ENCODE assay signal across 19 cellular contexts in genomic region chr2:135791418-135792190, GRCh38. TPM values are rescaled to one million over a fixed set of nuclear protein-coding genes. Genes with fewer than 3 reads are reported as not detected.
A peak's percentile ranks its signal among the peaks of the same experiment; 100 is the strongest.
DNase-seq lines count a peak whose midpoint lies in the region; ATAC-seq, FAIRE-seq and TF ChIP-seq lines count a peak whose summit lies in the region.
"Had no signal": no experiment of that assay in that cellular context is flagged by ENCODE, and none has a peak within 500 bp of the region (broad histone marks: within the 10 kb centered on the region; RNA-seq: fewer than 3 reads in every experiment).

No MANE protein-coding gene starts in this region.

- POLR2A ChIA-PET in AG04450 (lab: Yijun Ruan, JAX) (no interaction called here), IMR-90 (lab: Charles Lee; ENCODE audit: unreplicated experiment) (no interaction called here)

- H4K20me1 ChIP-seq in IMR-90 (ENCODE audit: insufficient read depth, low read length), result peaks cover 3% of the 10 kb centered on the region; the same call in 1 of the 2 replicates

- TF ChIP-seq CTCF in AG04450 (IDR thresholded peaks at IDR 0.05; ENCODE audit: low read depth, low read length) (no peak), IMR-90 (conservative IDR thresholded peaks at IDR 0.05; ENCODE audit: low read depth, low read length) (no peak), bronchial epithelial cell (IDR thresholded peaks at IDR 0.05; ENCODE audit: insufficient read depth, low read length, severe bottlenecking) (no peak)

- no peak overlapping the region for H4K5ac ChIP-seq in IMR-90 (ENCODE audit: low read depth, low read length)

- FAIRE-seq in bronchial epithelial cell (lab: Jason Lieb, UNC), result no peak

- no peak overlapping the region for H2BK12ac ChIP-seq in mesenchymal stem cell (ENCODE audit: low read length in 2 of 2)

- 0 out of 2 replicates have a peak overlapping the region, but pooled peaks have one; percentile 24 for H3K4ac ChIP-seq in IMR-90 (ENCODE audit: low read depth, low read length)
- no peak overlapping the region for H3K4ac ChIP-seq in mesenchymal stem cell (ENCODE audit: low read depth in 1 of 2, low read length in 2 of 2)

- H2BK20ac ChIP-seq in IMR-90 (ENCODE audit: low read depth, low read length), result 0 out of 2 replicates have a peak overlapping the region, but pooled peaks have one; percentile 16

- H3K14ac ChIP-seq in IMR-90 (replicated peaks; ENCODE audit: low read depth, low read length) (peak overlapping the region; percentile 54; the same call in 1 of the 2 replicates), mesenchymal stem cell (ENCODE audit: low read length in 2 of 2) (no peak overlapping the region)

- no peak overlapping the region for H2BK15ac ChIP-seq in IMR-90 (ENCODE audit: low read depth, low read length)
- no peak overlapping the region for H2BK15ac ChIP-seq in mesenchymal stem cell (ENCODE audit: low read depth, poor library complexity, severe bottlenecking)

- no peak overlapping the region for H3K4me2 ChIP-seq in IMR-90 (ENCODE audit: low read depth, low read length)
- H3K4me2 ChIP-seq in mesenchymal stem cell (ENCODE audit: low read length, poor library complexity, severe bottlenecking), result no peak overlapping the region
- H3K4me2 ChIP-seq: smooth muscle cell had no signal

- CTCF ChIA-PET in AG04450 (lab: Charles Lee) (no interaction called here), IMR-90 (lab: Yijun Ruan, JAX) (interaction anchor here (1.3 kb wide), 1 partner anchor 16 kb away, joined by 4 read pairs; no protein-coding TSS in a partner anchor)

- no peak for TF ChIP-seq RAD21 in IMR-90 (IDR thresholded peaks at IDR 0.05; ENCODE audit: low read length)

- H3K27ac ChIP-seq in AG04450 (ENCODE audit: low read depth, low read length), result peak overlapping the region; percentile 39
- H3K27ac ChIP-seq in IMR-90 (ENCODE audit: insufficient read depth, low read length), result no peak overlapping the region
- H3K27ac ChIP-seq in mesenchymal stem cell (ENCODE audit: low read length, poor library complexity, severe bottlenecking), result peak overlapping the region; percentile 5
- H3K27ac ChIP-seq: RWPE1 had no signal

- WGBS in IMR-90 (ENCODE audit: extremely low coverage in 2 of 2, insufficient read length in 1 of 2), 2 experiments, result no CpG with 5 or more reads among the region's 2 CpGs
- WGBS in mesenchymal stem cell, result 100% methylated on average over 2 of the region's 2 CpGs

- in situ Hi-C loops in IMR-90 (cut with MboI; ENCODE audit: low sequenced_read_pairs), result no loop called here

- intact Hi-C loops in IMR-90 (cut with micrococcal nuclease), result no loop called here

- no peak overlapping the region for H3K56ac ChIP-seq in IMR-90 (ENCODE audit: extremely low read depth, insufficient read depth, low read length)

- H3K9ac ChIP-seq in IMR-90 (ENCODE audit: low read depth, low read length), result no peak overlapping the region
- no peak overlapping the region for H3K9ac ChIP-seq in mesenchymal stem cell (ENCODE audit: low read length)

- H3K79me1 ChIP-seq in IMR-90 (ENCODE audit: low read depth in 1 of 2, low read length in 2 of 2), result peaks cover 0 to 12% of the 10 kb centered on the region in 2 experiments; a peak in 1 of 4 replicates
- peaks cover 4% of the 10 kb centered on the region for H3K79me1 ChIP-seq in mesenchymal stem cell (replicated peaks; ENCODE audit: low read length, poor library complexity, severe bottlenecking)

- H3K27me3 ChIP-seq in AG04450 (ENCODE audit: control insufficient read depth, insufficient read depth, low read length) (no peaks in the 10 kb centered on the region), IMR-90 (ENCODE audit: control insufficient read depth, insufficient read depth, low read length) (no peaks in the 10 kb centered on the region), bronchial epithelial cell (ENCODE audit: control insufficient read depth, insufficient read depth, low read length) (no peaks in the 10 kb centered on the region), mesenchymal stem cell (ENCODE audit: control insufficient read depth in 1 of 2, insufficient read depth in 1 of 2, low read length in 2 of 2) (no peaks in the 10 kb centered on the region)

- H2BK120ac ChIP-seq in IMR-90 (ENCODE audit: low read depth, low read length) (no peak overlapping the region), mesenchymal stem cell (ENCODE audit: low read depth, low read length) (no peak overlapping the region)

- H2AK5ac ChIP-seq in IMR-90 (ENCODE audit: low read depth, low read length), result no peak overlapping the region
- peak overlapping the region; percentile 34 for H2AK5ac ChIP-seq in mesenchymal stem cell (ENCODE audit: low read length, severe bottlenecking)

- H3K9me3 ChIP-seq in AG04450 (ENCODE audit: control insufficient read depth, insufficient read depth, low read length), result peaks cover 9% of the 10 kb centered on the region
- H3K9me3 ChIP-seq in IMR-90 (ENCODE audit: control insufficient read depth, insufficient read depth, low read length), result peaks cover 5% of the 10 kb centered on the region; the same call in 1 of the 2 replicates
- peaks cover 4% of the 10 kb centered on the region for H3K9me3 ChIP-seq in mesenchymal stem cell (ENCODE audit: control insufficient read depth, low read length)

- H3K4me1 ChIP-seq in IMR-90 (ENCODE audit: control insufficient read depth, insufficient read depth, low read length) (peaks cover 13% of the 10 kb centered on the region), mesenchymal stem cell (ENCODE audit: control insufficient read depth, insufficient read depth, low read depth, low read length) (peaks cover 14% of the 10 kb centered on the region)

- H2AK9ac ChIP-seq in IMR-90 (replicated peaks; ENCODE audit: low read depth, low read length, poor library complexity), result no peak overlapping the region

- H4K8ac ChIP-seq in IMR-90 (ENCODE audit: low read depth in 2 of 2, low read length in 2 of 2), result no peak overlapping the region
- no peak overlapping the region for H4K8ac ChIP-seq in mesenchymal stem cell (ENCODE audit: low read length)

- H3K9me1 ChIP-seq in IMR-90 (ENCODE audit: insufficient read depth, low read length), result peaks cover 8% of the 10 kb centered on the region; the same call in 1 of the 2 replicates

- no peak for TF ChIP-seq POLR2A in IMR-90 (IDR thresholded peaks at IDR 0.05; ENCODE audit: low read depth, low read length)

- BruUV-seq in IMR-90 (replicated peaks; lab: Mats Ljungman, UMichigan), result no TSS peak

- H3K4me3 ChIP-seq in AG04450 (ENCODE audit: low read depth, low read length) (no peak overlapping the region), IMR-90 (ENCODE audit: insufficient read depth, low read depth, low read length) (no peak overlapping the region), bronchial epithelial cell (ENCODE audit: low read depth, low read length) (no peak overlapping the region), mesenchymal stem cell (ENCODE audit: insufficient read depth in 1 of 2, low read depth in 1 of 2, low read length in 2 of 2) (no peak overlapping the region)
- H3K4me3 ChIP-seq: lung, smooth muscle cell had no signal

- ATAC-seq in IMR-90 (ENCODE audit: low read depth) (peak; percentile 28), HG03460 (IDR thresholded peaks at IDR 0.05; ENCODE audit: unreplicated experiment) (no peak), HG03571 (IDR thresholded peaks at IDR 0.05; ENCODE audit: unreplicated experiment) (no peak)

- H2AFZ ChIP-seq in IMR-90 (replicated peaks; ENCODE audit: low read length, poor library complexity), result no peak overlapping the region
- H2AFZ ChIP-seq in mesenchymal stem cell (ENCODE audit: low read depth, low read length), result no peak overlapping the region

- dilution Hi-C loops in IMR-90 (cut with HindIII; ENCODE audit: low sequenced_read_pairs, unreplicated experiment), result no loop called here

- H4K91ac ChIP-seq in IMR-90 (ENCODE audit: insufficient read depth, low read depth, low read length), result no peak overlapping the region
- no peak overlapping the region for H4K91ac ChIP-seq in mesenchymal stem cell (ENCODE audit: low read length)

- H3K23ac ChIP-seq in IMR-90 (ENCODE audit: low read depth, low read length), result no peak overlapping the region; the same call in 1 of the 2 replicates
- no peak overlapping the region for H3K23ac ChIP-seq in mesenchymal stem cell (ENCODE audit: low read length in 2 of 2)

- DNase-seq in AG04450 (ENCODE audit: low read depth, low spot score) (no peak), IMR-90 (peak; percentile 50), bronchial epithelial cell (ENCODE audit: low read depth) (peak; percentile 24), mesenchymal stem cell (peak; percentile 22), NCI-H2227 (lab: John Stamatoyannopoulos, UW; ENCODE audit: unreplicated experiment) (no peak), OCI-M2 (lab: John Stamatoyannopoulos, UW; ENCODE audit: unreplicated experiment) (no peak)
- DNase-seq: activated CD4-positive, alpha-beta T cell treated with anti-CD3 and anti-CD28 coated beads for 36 hours; activated T-cell treated with anti-CD3 and anti-CD28 coated beads, Interleukin-2, amount 50 U/mL, for 4 hours; amygdala; cortex of kidney; NCI-H1930; NCI-H748 treated with DMSO at 0.1 percent for 48 hours; nucleus accumbens; T-helper 9 cell had no signal

- H2BK5ac ChIP-seq in IMR-90 (ENCODE audit: low read depth, low read length, poor library complexity, severe bottlenecking), result no peak overlapping the region
- no peak overlapping the region for H2BK5ac ChIP-seq in mesenchymal stem cell (ENCODE audit: low read depth, low read length, poor library complexity, severe bottlenecking)

- peak overlapping the region; percentile 36; the same call in 1 of the 2 replicates for H3K18ac ChIP-seq in IMR-90 (ENCODE audit: low read depth, low read length)
- H3K18ac ChIP-seq in mesenchymal stem cell (ENCODE audit: low read depth in 1 of 2, low read length in 2 of 2), result no peak overlapping the region

- H3K36me3 ChIP-seq in IMR-90 (ENCODE audit: control insufficient read depth, insufficient read depth, low read length), result no peaks in the 10 kb centered on the region; the same call in 1 of the 2 replicates
- no peaks in the 10 kb centered on the region for H3K36me3 ChIP-seq in bronchial epithelial cell (ENCODE audit: control insufficient read depth, insufficient read depth, low read length)
- H3K36me3 ChIP-seq in mesenchymal stem cell (ENCODE audit: control insufficient read depth in 1 of 2, insufficient read depth in 2 of 2, low read depth in 1 of 2, low read length in 2 of 2), result peaks cover 12 to 18% of the 10 kb centered on the region in 2 experiments

RNA-seq across cellular contexts. Expression of gene LCT, which starts 45.4 kb away (rescaled TPM):
- polyA plus RNA-seq in AG04450 (2011; rRNA removed) (not detected in 2 replicates), IMR-90 (2012; rRNA removed) (not detected in 2 replicates)
- 0.04 TPM in 1 of 2 replicates, not detected in the other for polyA minus RNA-seq in AG04450 (2011; rRNA and poly(A)+ RNA removed)
- total RNA-seq in IMR-90 (2012; rRNA removed) (under 0.01 TPM in 1 of 2 replicates, not detected in the other), bronchial epithelial cell (under 0.01 TPM in 1 of 2 replicates, not detected in the other)
- not detected in 2 replicates for polyA plus RNA-seq in IMR-90 (2012; cell fraction: cytosol; rRNA removed)
- polyA plus RNA-seq in IMR-90 (2012; cell fraction: nucleus; rRNA removed; ENCODE audit: low replicate concordance), result 0.01 TPM in 2 replicates
- not detected for polyA plus RNA-seq in mesenchymal stem cell (2013, experiment 1 of 2)
- polyA plus RNA-seq in mesenchymal stem cell (2013, experiment 2 of 2), result not detected
- polyA plus RNA-seq: smooth muscle cell had no signal

RNA-seq across cellular contexts. Expression of gene UBXN4, which starts 49.9 kb away (rescaled TPM):
- polyA plus RNA-seq in AG04450 (2011; rRNA removed) (92.0 and 141 TPM in 2 replicates), IMR-90 (2012; rRNA removed) (39.1 and 48.1 TPM in 2 replicates)
- polyA minus RNA-seq in AG04450 (2011; rRNA and poly(A)+ RNA removed), result 45.4 and 76.6 TPM in 2 replicates
- total RNA-seq in IMR-90 (2012; rRNA removed) (49.1 and 64.7 TPM in 2 replicates), bronchial epithelial cell (36.6 and 56.1 TPM in 2 replicates)
- 8.1 and 14.9 TPM in 2 replicates for polyA plus RNA-seq in IMR-90 (2012; cell fraction: cytosol; rRNA removed)
- polyA plus RNA-seq in IMR-90 (2012; cell fraction: nucleus; rRNA removed; ENCODE audit: low replicate concordance), result 19.8 and 128 TPM in 2 replicates
- 70.6 TPM for polyA plus RNA-seq in mesenchymal stem cell (2013, experiment 1 of 2)
- 71.3 TPM for polyA plus RNA-seq in mesenchymal stem cell (2013, experiment 2 of 2)

Comparison
In these comparisons a context has a peak if more than half of its experiments do, and no peak if none do; other contexts are left out.
1. DNase-seq: peak in IMR-90 (single experiment), bronchial epithelial cell (single experiment) and mesenchymal stem cell (single experiment); none in AG04450 (single experiment), NCI-H2227 (single experiment) and OCI-M2 (single experiment).